In the genomic region with DNA sequence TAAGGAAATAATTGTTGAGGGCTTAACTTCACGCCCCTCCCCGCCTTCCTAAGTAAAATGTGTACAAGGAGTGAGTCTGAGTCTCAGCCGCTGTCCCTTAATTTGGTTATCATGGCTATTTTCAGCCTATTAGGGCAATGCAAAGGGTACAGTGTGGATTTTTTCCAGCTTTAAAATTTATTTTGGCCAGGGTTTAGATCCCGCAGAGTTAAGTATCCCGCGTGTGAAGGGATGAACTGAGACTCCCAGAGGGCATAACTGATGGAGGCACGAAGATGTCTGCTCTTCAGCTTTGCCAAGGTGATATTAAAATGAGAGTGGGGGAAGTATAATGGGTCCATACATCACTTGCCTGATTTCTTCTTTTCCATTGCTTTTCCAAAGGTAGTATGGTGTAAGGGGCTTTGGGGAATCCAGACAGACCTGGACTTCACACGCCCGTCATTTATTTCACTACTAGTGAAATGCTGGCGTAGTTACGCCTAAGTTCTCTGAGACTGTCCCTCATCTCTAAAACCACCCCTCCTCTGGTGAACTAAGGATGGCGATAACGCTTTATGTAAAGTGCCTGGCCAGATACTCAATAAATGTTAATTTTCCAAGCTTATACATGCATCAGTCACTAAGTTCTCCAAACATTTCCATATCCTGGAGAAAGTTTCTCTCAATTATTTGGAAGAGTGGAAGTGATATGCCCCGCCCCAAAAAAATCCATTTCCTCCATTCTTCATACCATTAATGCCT, we compare ENCODE assay signal across 8 cellular contexts. TPM values are rescaled to one million over a fixed set of nuclear protein-coding genes. Genes with fewer than 3 reads are reported as not detected.
DNase-seq lines count a peak whose midpoint lies in the region; ATAC-seq and TF ChIP-seq lines count a peak whose summit lies in the region.

No MANE protein-coding gene starts in this region.

- H3K4me3 Mint-ChIP-seq in CD4-positive, alpha-beta memory T cell, result peak overlapping the region; percentile 93 to 99 (median 96)

- peaks cover 42% of the 10 kb centered on the region for H3K4me1 ChIP-seq in CD4-positive, alpha-beta memory T cell (ENCODE audit: insufficient read depth, low read length)
- H3K4me1 ChIP-seq in OCI-LY1 (ENCODE audit: insufficient read depth, low read length, severe bottlenecking) (peaks cover 44% of the 10 kb centered on the region), endocrine pancreas (ENCODE audit: control insufficient read depth, insufficient read depth, low read length) (peaks cover 19% of the 10 kb centered on the region), osteoblast (ENCODE audit: insufficient read depth, low read length) (peaks cover 36% of the 10 kb centered on the region)

- H3K4me2 ChIP-seq in OCI-LY1 (ENCODE audit: low read length) (peak overlapping the region; percentile 76), osteoblast (ENCODE audit: insufficient read depth, low read length) (peak overlapping the region; percentile 93)

- ATAC-seq in GM21447 (IDR thresholded peaks at IDR 0.05; ENCODE audit: unreplicated experiment) (no peak), GM19023 (IDR thresholded peaks at IDR 0.05; ENCODE audit: unreplicated experiment) (no peak)

- H3K9me2 ChIP-seq in OCI-LY1 (ENCODE audit: low read depth, low read length), result no peaks in the 10 kb centered on the region

- H3K36me3 ChIP-seq in CD4-positive, alpha-beta memory T cell (ENCODE audit: insufficient read depth, low read length), result no peaks in the 10 kb centered on the region
- H3K36me3 ChIP-seq in OCI-LY1 (ENCODE audit: insufficient read depth, low read length), result no peaks in the 10 kb centered on the region; the same call in 1 of the 2 replicates
- peaks cover 3% of the 10 kb centered on the region for H3K36me3 ChIP-seq in endocrine pancreas (ENCODE audit: control insufficient read depth, insufficient read depth, low read length)
- no peaks in the 10 kb centered on the region for H3K36me3 ChIP-seq in osteoblast (ENCODE audit: insufficient read depth, low read length)

- intact Hi-C loops in CD4-positive, alpha-beta memory T cell (cut with micrococcal nuclease), result loop anchor here (5.0 to 10.0 kb wide), 2 partner anchors 330 to 1142 kb away; a partner anchor contains a TSS

- peaks cover 3 to 24% of the 10 kb centered on the region in 2 donors for H3K36me3 Mint-ChIP-seq in CD4-positive, alpha-beta memory T cell

- H3K27me3 ChIP-seq in CD4-positive, alpha-beta memory T cell (ENCODE audit: insufficient read depth, low read length), result no peaks in the 10 kb centered on the region
- no peaks in the 10 kb centered on the region for H3K27me3 ChIP-seq in OCI-LY1 (ENCODE audit: insufficient read depth, low read length)
- H3K27me3 ChIP-seq in endocrine pancreas (ENCODE audit: control insufficient read depth, insufficient read depth, low read length), result no peaks in the 10 kb centered on the region
- H3K27me3 ChIP-seq in osteoblast (ENCODE audit: insufficient read depth, low read length), result no peaks in the 10 kb centered on the region

- H3K9me3 ChIP-seq in CD4-positive, alpha-beta memory T cell (ENCODE audit: control insufficient read depth in 1 of 2, low read length in 2 of 2), result no peaks in the 10 kb centered on the region
- H3K9me3 ChIP-seq in OCI-LY1 (ENCODE audit: low read length) (no peaks in the 10 kb centered on the region), endocrine pancreas (ENCODE audit: control insufficient read depth, low read length) (no peaks in the 10 kb centered on the region), osteoblast (ENCODE audit: low read depth, low read length) (no peaks in the 10 kb centered on the region)

- POLR2A ChIA-PET in CD4-positive, alpha-beta memory T cell (lab: Charles Lee; ENCODE audit: partially characterized antibody), result interaction anchor here (0.8 to 3.5 kb wide), 6 partner anchors 39 to 583 kb away, joined by 3 to 24 read pairs (median 4); a partner anchor contains a TSS

- peak overlapping the region; percentile 55 to 64 for H3K4me3 ChIP-seq in CD4-positive, alpha-beta memory T cell (ENCODE audit: low read length in 2 of 2)
- peak overlapping the region; percentile 93 for H3K4me3 ChIP-seq in OCI-LY1 (ENCODE audit: low read depth, low read length, poor library complexity, severe bottlenecking)
- peak overlapping the region; percentile 67 for H3K4me3 ChIP-seq in endocrine pancreas (ENCODE audit: control insufficient read depth, insufficient read depth, low read length)
- H3K4me3 ChIP-seq in osteoblast (ENCODE audit: insufficient read depth, low read length), result peak overlapping the region; percentile 94

- no peaks in the 10 kb centered on the region for H3K79me2 ChIP-seq in OCI-LY1 (ENCODE audit: insufficient read depth, low read length)
- peaks cover 33% of the 10 kb centered on the region for H3K79me2 ChIP-seq in osteoblast (ENCODE audit: insufficient read depth, low read length)

- H3K9ac ChIP-seq in OCI-LY1 (ENCODE audit: low read length), result peak overlapping the region; percentile 49; the same call in 1 of the 2 replicates
- peak overlapping the region; percentile 90 for H3K9ac ChIP-seq in endocrine pancreas (ENCODE audit: control insufficient read depth, insufficient read depth, low read length)

- CTCF ChIA-PET in CD4-positive, alpha-beta memory T cell (lab: Charles Lee; ENCODE audit: partially characterized antibody), result interaction anchor here (0.9 to 1.7 kb wide), 3 partner anchors 33 to 881 kb away, joined by 3 to 5 read pairs (median 3); no protein-coding TSS in a partner anchor

- peak overlapping the region; percentile 94 to 99 (median 98) for H3K27ac Mint-ChIP-seq in CD4-positive, alpha-beta memory T cell

- H4K20me1 ChIP-seq in OCI-LY1 (ENCODE audit: insufficient read depth, low read length), result no peaks in the 10 kb centered on the region
- H4K20me1 ChIP-seq in osteoblast (ENCODE audit: insufficient read depth, low read length), result peaks cover 24% of the 10 kb centered on the region

- H3K27ac ChIP-seq in CD4-positive, alpha-beta memory T cell (ENCODE audit: low read depth, low read length), result peak overlapping the region; percentile 79
- H3K27ac ChIP-seq in OCI-LY1 (ENCODE audit: low read depth, low read length, poor library complexity, severe bottlenecking), result no peak overlapping the region
- H3K27ac ChIP-seq in osteoblast (ENCODE audit: low read depth, low read length), result peak overlapping the region; percentile 13

- H3K4me1 Mint-ChIP-seq in CD4-positive, alpha-beta memory T cell, result peaks cover 24 to 60% (median 42%) of the 10 kb centered on the region in 4 donors

- peaks cover 0 to 3% (median 0%) of the 10 kb centered on the region in 8 donors for H3K9me3 Mint-ChIP-seq in CD4-positive, alpha-beta memory T cell

- peaks cover 4 to 7% of the 10 kb centered on the region in 2 donors for H3K27me3 Mint-ChIP-seq in CD4-positive, alpha-beta memory T cell

- H2AFZ ChIP-seq in OCI-LY1 (ENCODE audit: low read length) (no peak overlapping the region), osteoblast (ENCODE audit: low read length) (peak overlapping the region; percentile 90)

- no peaks in the 10 kb centered on the region for H3F3A ChIP-seq in OCI-LY1 (ENCODE audit: insufficient read depth, low read length)

- TF ChIP-seq CTCF in OCI-LY1 (IDR thresholded peaks at IDR 0.05; ENCODE audit: low read length), result no peak
- TF ChIP-seq CTCF in osteoblast (IDR thresholded peaks at IDR 0.05; ENCODE audit: extremely low read depth, low read depth, low read length), result no peak

- no peak for DNase-seq in CD4-positive, alpha-beta memory T cell
- DNase-seq in osteoblast (ENCODE audit: insufficient read length, low spot score, missing footprints), result peak; percentile 67
- DNase-seq in HPDE6-E6E7 (ENCODE audit: extremely low spot score), result no peak
- DNase-seq in Kasumi-1 (lab: John Stamatoyannopoulos, UW), result no peak

RNA-seq across cellular contexts. Expression of a gene that starts 0.9 kb away (rescaled TPM):
- total RNA-seq in CD4-positive, alpha-beta memory T cell, result 10 to 100 TPM; 55.1 to 55.6 TPM
- polyA plus RNA-seq in CD4-positive, alpha-beta memory T cell, result 10 to 100 TPM; 40.9 to 45.0 TPM
- 35.8 and 38.3 TPM in 2 replicates for total RNA-seq in osteoblast

RNA-seq across cellular contexts. Expression of a gene that starts 39.0 kb away (rescaled TPM):
- 100 to 1,000 TPM in 1 of 2 experiments, 10 to 100 TPM in 1; 95.8 to 100 TPM for total RNA-seq in CD4-positive, alpha-beta memory T cell
- polyA plus RNA-seq in CD4-positive, alpha-beta memory T cell, result 10 to 100 TPM; 68.3 to 76.1 TPM
- 345 and 377 TPM in 2 replicates for total RNA-seq in osteoblast
